9 cellular contexts compared by ENCODE assay signal in the genomic region with DNA sequence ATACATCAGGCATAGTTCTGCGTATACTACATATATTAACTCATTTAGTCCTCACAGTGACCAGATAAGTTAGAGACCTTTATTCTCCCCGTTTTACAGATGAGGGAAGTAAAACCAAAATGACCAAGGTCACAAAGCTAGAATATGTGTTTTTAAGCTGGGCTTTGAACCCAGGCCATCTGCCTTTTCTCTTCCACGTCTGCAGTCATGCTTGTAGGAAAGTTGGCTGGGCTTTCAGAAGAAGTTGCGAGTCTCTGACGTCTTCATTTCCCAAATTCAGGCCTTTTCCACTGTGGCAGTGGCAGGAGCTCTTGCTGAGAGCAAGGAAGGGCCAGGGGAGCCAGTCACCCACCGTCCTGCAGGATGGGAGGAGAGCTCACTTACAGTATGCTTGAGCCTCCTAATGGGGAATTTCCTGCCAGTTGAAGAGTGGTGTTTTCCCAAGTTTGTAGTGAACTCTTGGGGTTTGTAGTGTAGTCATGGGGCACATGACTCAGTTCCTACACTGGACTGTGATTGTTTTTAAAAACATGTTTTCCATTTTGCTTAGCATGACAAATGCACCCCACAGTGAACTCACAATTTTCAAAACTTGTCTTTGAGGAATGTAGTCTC. TPM values are rescaled to one million over a fixed set of nuclear protein-coding genes. Genes with fewer than 3 reads are reported as not detected.
DNase-seq lines count a peak whose midpoint lies in the region; ATAC-seq and TF ChIP-seq lines count a peak whose summit lies in the region.
"Had no signal": no experiment of that assay in that cellular context is flagged by ENCODE, and none has a peak within 500 bp of the region (broad histone marks: within the 10 kb centered on the region; RNA-seq: fewer than 3 reads in every experiment).

No MANE protein-coding gene starts in this region.

- H3K36me3 Mint-ChIP-seq in activated naive CD4-positive, alpha-beta T cell treated with anti-CD3 and anti-CD28 coated beads for 36 hours (ENCODE audit: low read depth) = peaks cover 14% of the 10 kb centered on the region

- no peak for TF ChIP-seq CTCF in right atrium auricular region (IDR thresholded peaks at IDR 0.05)

- peak overlapping the region; percentile 93 for H3K27ac Mint-ChIP-seq in activated naive CD4-positive, alpha-beta T cell treated with anti-CD3 and anti-CD28 coated beads for 36 hours

- H3K9ac ChIP-seq in skeletal muscle satellite cell (ENCODE audit: low read depth, low read length) = peak overlapping the region; percentile 77

- H3K27ac ChIP-seq in right atrium auricular region = peak overlapping the region; percentile 66 to 78
- H3K27ac ChIP-seq: 22Rv1 had no signal

- no peaks in the 10 kb centered on the region for H3K9me3 Mint-ChIP-seq in activated naive CD4-positive, alpha-beta T cell treated with anti-CD3 and anti-CD28 coated beads for 36 hours

- H3K4me3 ChIP-seq in right atrium auricular region (no peak overlapping the region), skeletal muscle satellite cell (ENCODE audit: low read length) (peak overlapping the region; percentile 55)

- no peaks in the 10 kb centered on the region for H3K27me3 Mint-ChIP-seq in activated naive CD4-positive, alpha-beta T cell treated with anti-CD3 and anti-CD28 coated beads for 36 hours (ENCODE audit: low read depth)

- ATAC-seq in GM21390 (IDR thresholded peaks at IDR 0.05; ENCODE audit: unreplicated experiment) (no peak), GM21619 (IDR thresholded peaks at IDR 0.05; ENCODE audit: unreplicated experiment) (no peak)

- H3K4me2 ChIP-seq in skeletal muscle satellite cell (ENCODE audit: low read length) = peak overlapping the region; percentile 69

- intact Hi-C loops in activated naive CD4-positive, alpha-beta T cell treated with anti-CD3 and anti-CD28 coated beads for 36 hours (cut with micrococcal nuclease) = loop anchor here (1.0 to 2.0 kb wide), 5 partner anchors 30 to 160 kb away; a partner anchor contains a TSS

- no peaks in the 10 kb centered on the region for H3K9me3 ChIP-seq in right atrium auricular region
- H3K9me3 ChIP-seq in skeletal muscle satellite cell (replicated peaks; ENCODE audit: low read length) = no peaks in the 10 kb centered on the region

- H3K27me3 ChIP-seq in right atrium auricular region (no peaks in the 10 kb centered on the region), skeletal muscle satellite cell (ENCODE audit: control insufficient read depth, insufficient read depth, low read length) (no peaks in the 10 kb centered on the region)

- CTCF ChIA-PET in activated naive CD4-positive, alpha-beta T cell treated with anti-CD3 and anti-CD28 coated beads for 36 hours (lab: Charles Lee) = interaction anchor here (0.6 kb wide), 2 partner anchors 16 to 399 kb away, joined by 3 to 4 read pairs; no protein-coding TSS in a partner anchor

- no peak overlapping the region for H3K4me3 Mint-ChIP-seq in activated naive CD4-positive, alpha-beta T cell treated with anti-CD3 and anti-CD28 coated beads for 36 hours

- peaks cover 18% of the 10 kb centered on the region for H3K36me3 ChIP-seq in right atrium auricular region
- peaks cover 44% of the 10 kb centered on the region for H3K36me3 ChIP-seq in skeletal muscle satellite cell (ENCODE audit: insufficient read depth, low read length)

- peaks cover 35% of the 10 kb centered on the region for H3K4me1 Mint-ChIP-seq in activated naive CD4-positive, alpha-beta T cell treated with anti-CD3 and anti-CD28 coated beads for 36 hours (ENCODE audit: low read depth)

- H3K4me1 ChIP-seq in right atrium auricular region (peaks cover 0 to 67% of the 10 kb centered on the region in 2 donors), skeletal muscle satellite cell (ENCODE audit: control insufficient read depth, insufficient read depth, low read length) (peaks cover 50% of the 10 kb centered on the region)

- peak; percentile 1 for DNase-seq in NCI-H510A treated with DMSO at 0.1 percent for 48 hours (lab: John Stamatoyannopoulos, UW)
- no peak for DNase-seq in NCI-H510A (lab: John Stamatoyannopoulos, UW)
- peak; percentile 66 for DNase-seq in activated naive CD4-positive, alpha-beta T cell treated with anti-CD3 and anti-CD28 coated beads for 36 hours
- DNase-seq in right atrium auricular region (ENCODE audit: low spot score) = peak; percentile 85
- no peak for DNase-seq in COR-L47 (lab: John Stamatoyannopoulos, UW)

RNA-seq across cellular contexts. Expression of a gene that starts 34.2 kb away (rescaled TPM):
- not detected for total RNA-seq in activated naive CD4-positive, alpha-beta T cell treated with anti-CD3 and anti-CD28 coated beads for 36 hours
- total RNA-seq in right atrium auricular region = under 1 TPM in 1 of 2 donors, not detected in 1; 0.47 TPM
- total RNA-seq in skeletal muscle satellite cell (2012; rRNA removed) = not detected in 2 replicates

RNA-seq across cellular contexts. Expression of a gene that starts 51.0 kb away (rescaled TPM):
- total RNA-seq in activated naive CD4-positive, alpha-beta T cell treated with anti-CD3 and anti-CD28 coated beads for 36 hours = 1 to 10 TPM; 5.6 to 5.8 TPM
- 10 to 100 TPM; 22.5 to 25.3 TPM for total RNA-seq in right atrium auricular region
- 10.4 and 12.5 TPM in 2 replicates for total RNA-seq in skeletal muscle satellite cell (2012; rRNA removed)

RNA-seq across cellular contexts. Expression of a gene that starts 59.3 kb away (rescaled TPM):
- total RNA-seq in activated naive CD4-positive, alpha-beta T cell treated with anti-CD3 and anti-CD28 coated beads for 36 hours = 10 to 100 TPM; 10.5 to 11.8 TPM
- 10 to 100 TPM; 46.1 to 94.4 TPM for total RNA-seq in right atrium auricular region
- total RNA-seq in skeletal muscle satellite cell (2012; rRNA removed) = 29.2 and 41.3 TPM in 2 replicates

Comparison
In these comparisons a context has a peak if more than half of its experiments do, and no peak if none do; other contexts are left out.
1. DNase-seq: peak in NCI-H510A treated with DMSO at 0.1 percent for 48 hours (single experiment), activated naive CD4-positive, alpha-beta T cell treated with anti-CD3 and anti-CD28 coated beads for 36 hours (single experiment) and right atrium auricular region (single experiment); none in NCI-H510A (single experiment) and COR-L47 (single experiment).